Comparison of ENCODE assay signal across 1 cellular context in the genomic region with DNA sequence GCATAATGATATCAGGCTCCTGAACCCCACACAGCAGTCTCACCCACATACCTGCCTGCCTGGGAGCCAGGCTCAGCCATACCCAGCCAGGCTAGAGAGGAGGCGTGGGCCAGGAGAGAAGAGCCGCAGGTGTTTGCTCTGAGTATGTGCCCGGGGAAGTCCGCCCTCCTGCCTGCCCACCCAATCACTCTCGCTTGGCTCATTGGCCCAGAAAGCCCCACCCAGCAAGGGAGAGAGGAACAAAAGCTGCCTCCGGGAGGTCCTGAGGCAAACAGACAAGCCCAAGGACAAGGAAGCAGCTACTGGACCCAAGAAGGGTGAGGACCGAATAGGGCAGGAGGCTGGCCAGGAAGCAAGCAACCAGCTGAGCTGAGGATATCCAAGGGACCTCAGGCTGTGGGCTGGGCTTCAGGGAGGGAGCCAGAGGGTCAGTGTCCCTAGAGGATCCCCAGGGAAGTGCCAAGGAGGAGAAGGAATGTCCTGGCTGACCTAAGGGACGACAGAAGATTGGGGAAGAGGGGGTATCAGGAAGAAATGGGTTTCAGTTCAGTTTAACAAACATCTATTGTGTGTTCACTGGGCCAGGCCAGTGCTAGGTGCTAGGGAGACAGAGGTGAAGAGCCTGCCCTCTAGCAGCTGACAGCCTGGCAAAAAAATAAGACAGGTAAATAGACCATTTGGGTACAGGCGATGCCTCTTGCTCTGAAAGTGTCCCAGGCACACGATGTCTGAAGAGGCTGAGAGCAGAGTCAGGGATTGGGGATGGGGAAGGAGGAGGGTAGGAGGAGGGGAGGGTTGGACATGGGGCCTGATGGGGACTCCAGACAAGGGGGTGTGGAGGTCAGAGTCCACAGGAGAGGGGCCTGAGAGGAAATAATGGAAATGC.
TF ChIP-seq lines count a peak whose summit lies in the region.

A gene (plus strand): TSS at position 269 of the 886 bp plus-strand sequence. CDS start 1,515 bp downstream, outside the sequence.

TF ChIP-seq in GM12878, 131 proteins besides CTCF, POLR2A, EP300 and RAD21:
- TF ChIP-seq, protein P1, sequence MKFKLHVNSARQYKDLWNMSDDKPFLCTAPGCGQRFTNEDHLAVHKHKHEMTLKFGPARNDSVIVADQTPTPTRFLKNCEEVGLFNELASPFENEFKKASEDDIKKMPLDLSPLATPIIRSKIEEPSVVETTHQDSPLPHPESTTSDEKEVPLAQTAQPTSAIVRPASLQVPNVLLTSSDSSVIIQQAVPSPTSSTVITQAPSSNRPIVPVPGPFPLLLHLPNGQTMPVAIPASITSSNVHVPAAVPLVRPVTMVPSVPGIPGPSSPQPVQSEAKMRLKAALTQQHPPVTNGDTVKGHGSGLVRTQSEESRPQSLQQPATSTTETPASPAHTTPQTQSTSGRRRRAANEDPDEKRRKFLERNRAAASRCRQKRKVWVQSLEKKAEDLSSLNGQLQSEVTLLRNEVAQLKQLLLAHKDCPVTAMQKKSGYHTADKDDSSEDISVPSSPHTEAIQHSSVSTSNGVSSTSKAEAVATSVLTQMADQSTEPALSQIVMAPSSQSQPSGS (IDR thresholded peaks at IDR 0.05; ENCODE audit: low read length), result no peak
- TF ChIP-seq, protein P2, sequence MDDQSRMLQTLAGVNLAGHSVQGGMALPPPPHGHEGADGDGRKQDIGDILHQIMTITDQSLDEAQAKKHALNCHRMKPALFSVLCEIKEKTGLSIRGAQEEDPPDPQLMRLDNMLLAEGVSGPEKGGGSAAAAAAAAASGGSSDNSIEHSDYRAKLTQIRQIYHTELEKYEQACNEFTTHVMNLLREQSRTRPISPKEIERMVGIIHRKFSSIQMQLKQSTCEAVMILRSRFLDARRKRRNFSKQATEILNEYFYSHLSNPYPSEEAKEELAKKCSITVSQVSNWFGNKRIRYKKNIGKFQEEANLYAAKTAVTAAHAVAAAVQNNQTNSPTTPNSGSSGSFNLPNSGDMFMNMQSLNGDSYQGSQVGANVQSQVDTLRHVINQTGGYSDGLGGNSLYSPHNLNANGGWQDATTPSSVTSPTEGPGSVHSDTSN (IDR thresholded peaks at IDR 0.05; ENCODE audit: insufficient replicate concordance, low read depth, low read length), result no peak
- TF ChIP-seq, protein P3, sequence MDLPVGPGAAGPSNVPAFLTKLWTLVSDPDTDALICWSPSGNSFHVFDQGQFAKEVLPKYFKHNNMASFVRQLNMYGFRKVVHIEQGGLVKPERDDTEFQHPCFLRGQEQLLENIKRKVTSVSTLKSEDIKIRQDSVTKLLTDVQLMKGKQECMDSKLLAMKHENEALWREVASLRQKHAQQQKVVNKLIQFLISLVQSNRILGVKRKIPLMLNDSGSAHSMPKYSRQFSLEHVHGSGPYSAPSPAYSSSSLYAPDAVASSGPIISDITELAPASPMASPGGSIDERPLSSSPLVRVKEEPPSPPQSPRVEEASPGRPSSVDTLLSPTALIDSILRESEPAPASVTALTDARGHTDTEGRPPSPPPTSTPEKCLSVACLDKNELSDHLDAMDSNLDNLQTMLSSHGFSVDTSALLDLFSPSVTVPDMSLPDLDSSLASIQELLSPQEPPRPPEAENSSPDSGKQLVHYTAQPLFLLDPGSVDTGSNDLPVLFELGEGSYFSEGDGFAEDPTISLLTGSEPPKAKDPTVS (IDR thresholded peaks at IDR 0.05; ENCODE audit: low read depth, low read length), result no peak
- no peak for TF ChIP-seq POLR2AphosphoS5 (IDR thresholded peaks at IDR 0.05; ENCODE audit: low read length)
- TF ChIP-seq, protein P4, sequence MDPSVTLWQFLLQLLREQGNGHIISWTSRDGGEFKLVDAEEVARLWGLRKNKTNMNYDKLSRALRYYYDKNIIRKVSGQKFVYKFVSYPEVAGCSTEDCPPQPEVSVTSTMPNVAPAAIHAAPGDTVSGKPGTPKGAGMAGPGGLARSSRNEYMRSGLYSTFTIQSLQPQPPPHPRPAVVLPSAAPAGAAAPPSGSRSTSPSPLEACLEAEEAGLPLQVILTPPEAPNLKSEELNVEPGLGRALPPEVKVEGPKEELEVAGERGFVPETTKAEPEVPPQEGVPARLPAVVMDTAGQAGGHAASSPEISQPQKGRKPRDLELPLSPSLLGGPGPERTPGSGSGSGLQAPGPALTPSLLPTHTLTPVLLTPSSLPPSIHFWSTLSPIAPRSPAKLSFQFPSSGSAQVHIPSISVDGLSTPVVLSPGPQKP (IDR thresholded peaks at IDR 0.05; ENCODE audit: low read depth, low read length), result no peak
- TF ChIP-seq ZNF274 (IDR thresholded peaks at IDR 0.05; ENCODE audit: insufficient read depth, insufficient read length), result no peak
- no peak for TF ChIP-seq NR2C1 (IDR thresholded peaks at IDR 0.05)
- no peak for TF ChIP-seq STAT1 (conservative IDR thresholded peaks at IDR 0.05)
